Comparison of ENCODE assay signal across 8 cellular contexts in genomic region chr9:134641989-134642384, GRCh38. TPM values are rescaled to one million over a fixed set of nuclear protein-coding genes. Genes with fewer than 3 reads are reported as not detected.
A peak's percentile ranks its signal among the peaks of the same experiment; 100 is the strongest.
DNase-seq lines count a peak whose midpoint lies in the region; ATAC-seq and TF ChIP-seq lines count a peak whose summit lies in the region.

No MANE protein-coding gene starts in this region.

- peaks cover 88% of the 10 kb centered on the region for H3K79me2 ChIP-seq in smooth muscle cell (ENCODE audit: low read depth)

- intact Hi-C loops in CD4-positive, alpha-beta memory T cell (cut with micrococcal nuclease) = no loop called here

- H3K27ac ChIP-seq in HEK293 (ENCODE audit: extremely low read depth, low read depth, low read length) = no peak overlapping the region
- H3K27ac ChIP-seq in adipose tissue (ENCODE audit: low read depth, low read length) = peak overlapping the region; percentile 22
- H3K27ac ChIP-seq in iPS-20b (ENCODE audit: low read length) = no peak overlapping the region
- H3K27ac ChIP-seq in smooth muscle cell (ENCODE audit: low read depth) = peak overlapping the region; percentile 91
- H3K27ac ChIP-seq in CD4-positive, alpha-beta memory T cell (ENCODE audit: low read depth, low read length) = no peak overlapping the region

- CTCF ChIA-PET in HEK293 (lab: Yijun Ruan, JAX) = interaction anchor here (0.6 to 2.0 kb wide), 6 partner anchors 14 to 552 kb away, joined by 3 to 17 read pairs (median 4); no protein-coding TSS in a partner anchor
- CTCF ChIA-PET in CD4-positive, alpha-beta memory T cell (lab: Charles Lee; ENCODE audit: partially characterized antibody) = no interaction called here

- H3K27ac Mint-ChIP-seq in CD4-positive, alpha-beta memory T cell = no peak overlapping the region

- no peaks in the 10 kb centered on the region for H3K4me1 Mint-ChIP-seq in CD4-positive, alpha-beta memory T cell

- H3K36me3 ChIP-seq in HEK293 (ENCODE audit: control insufficient read depth in 2 of 2, insufficient read depth in 1 of 2, low read length in 2 of 2) (no peaks in the 10 kb centered on the region), iPS-20b (ENCODE audit: insufficient read depth, low read depth, low read length) (no peaks in the 10 kb centered on the region), smooth muscle cell (ENCODE audit: low read depth) (no peaks in the 10 kb centered on the region)
- H3K36me3 ChIP-seq in CD4-positive, alpha-beta memory T cell (ENCODE audit: insufficient read depth, low read length) = no peaks in the 10 kb centered on the region

- H3K27me3 Mint-ChIP-seq in CD4-positive, alpha-beta memory T cell = peaks cover 9 to 11% of the 10 kb centered on the region in 2 donors

- peaks cover 50% of the 10 kb centered on the region for H4K20me1 ChIP-seq in smooth muscle cell (ENCODE audit: low read depth)

- peak overlapping the region; percentile 54 for H3K4me3 ChIP-seq in HEK293 (ENCODE audit: low read depth, low read length)
- peak overlapping the region; percentile 61; the same call in 1 of the 2 replicates for H3K4me3 ChIP-seq in iPS-20b (ENCODE audit: low read length)
- peak overlapping the region; percentile 97 for H3K4me3 ChIP-seq in smooth muscle cell
- H3K4me3 ChIP-seq in CD4-positive, alpha-beta memory T cell (ENCODE audit: low read length in 2 of 2) = no peak overlapping the region

- no peaks in the 10 kb centered on the region for H3K36me3 Mint-ChIP-seq in CD4-positive, alpha-beta memory T cell

- DNase-seq in smooth muscle cell (lab: John Stamatoyannopoulos, UW; ENCODE audit: unreplicated experiment) (no peak), left lobe of liver (ENCODE audit: low spot score) (no peak), SIG-M5 (lab: John Stamatoyannopoulos, UW) (no peak)
- DNase-seq in CD4-positive, alpha-beta memory T cell = no peak

- H2AFZ ChIP-seq in smooth muscle cell (ENCODE audit: low read depth) = no peak overlapping the region

- H3K27me3 ChIP-seq in iPS-20b (ENCODE audit: insufficient read depth, low read length) = peaks cover 17% of the 10 kb centered on the region
- no peaks in the 10 kb centered on the region for H3K27me3 ChIP-seq in smooth muscle cell (ENCODE audit: low read depth)
- no peaks in the 10 kb centered on the region for H3K27me3 ChIP-seq in CD4-positive, alpha-beta memory T cell (ENCODE audit: insufficient read depth, low read length)

- no peaks in the 10 kb centered on the region for H3K9me3 ChIP-seq in HEK293 (ENCODE audit: control insufficient read depth, insufficient read depth, low read depth, low read length)
- no peaks in the 10 kb centered on the region for H3K9me3 ChIP-seq in iPS-20b (ENCODE audit: insufficient read depth, low read depth, low read length)
- no peaks in the 10 kb centered on the region for H3K9me3 ChIP-seq in smooth muscle cell (replicated peaks; ENCODE audit: low read depth)
- no peaks in the 10 kb centered on the region for H3K9me3 ChIP-seq in CD4-positive, alpha-beta memory T cell (ENCODE audit: control insufficient read depth in 1 of 2, low read length in 2 of 2)

- POLR2A ChIA-PET in HEK293 (lab: Yijun Ruan, JAX) = interaction anchor here (0.8 to 1.2 kb wide), 3 partner anchors 61 to 193 kb away, joined by 3 to 6 read pairs (median 3); no protein-coding TSS in a partner anchor
- POLR2A ChIA-PET in CD4-positive, alpha-beta memory T cell (lab: Charles Lee; ENCODE audit: partially characterized antibody) = no interaction called here

- H3K4me2 ChIP-seq in smooth muscle cell = peak overlapping the region; percentile 98

- H3F3A ChIP-seq in smooth muscle cell (ENCODE audit: low read depth) = peaks cover 44% of the 10 kb centered on the region

- WGBS in adipose tissue, 3 donors = 0% methylated on average over 39 to 59 of the region's 59 CpGs
- 0% methylated on average over 16 of the region's 59 CpGs for WGBS in smooth muscle cell (ENCODE audit: low lambda C conversion rate)

- H3K4me1 ChIP-seq in HEK293 (ENCODE audit: control insufficient read depth, insufficient read depth, low read length) = no peaks in the 10 kb centered on the region; the same call in 1 of the 2 replicates
- peaks cover 7% of the 10 kb centered on the region; the same call in 1 of the 2 replicates for H3K4me1 ChIP-seq in iPS-20b (ENCODE audit: insufficient read depth, low read length)
- H3K4me1 ChIP-seq in smooth muscle cell (ENCODE audit: low read depth) = peaks cover 27% of the 10 kb centered on the region
- H3K4me1 ChIP-seq in CD4-positive, alpha-beta memory T cell (ENCODE audit: insufficient read depth, low read length) = no peaks in the 10 kb centered on the region

- no peak for TF ChIP-seq CTCF in HEK293 (tag by site-specific recombination; IDR thresholded peaks at IDR 0.05)
- no peak for TF ChIP-seq CTCF in smooth muscle cell (IDR thresholded peaks at IDR 0.05; ENCODE audit: borderline replicate concordance, insufficient read depth, poor library complexity, severe bottlenecking)

- H3K9ac ChIP-seq in iPS-20b (ENCODE audit: low read depth, low read length) = no peak overlapping the region
- H3K9ac ChIP-seq in smooth muscle cell (ENCODE audit: low read depth) = peak overlapping the region; percentile 96

- H3K4me3 Mint-ChIP-seq in CD4-positive, alpha-beta memory T cell = no peak overlapping the region

- ATAC-seq in HG03521 (IDR thresholded peaks at IDR 0.05; ENCODE audit: unreplicated experiment) = no peak
- no peak for ATAC-seq in left lobe of liver

- no peaks in the 10 kb centered on the region for H3K9me3 Mint-ChIP-seq in CD4-positive, alpha-beta memory T cell

TF ChIP-seq in HEK293, 187 proteins besides CTCF, POLR2A, EP300 and RAD21 (continues in another document):
- TF ChIP-seq PRDM10 (tag by site-specific recombination; IDR thresholded peaks at IDR 0.05) (peak; percentile 7; the same call in 1 of the 2 replicates), ZBTB10 (tag by site-specific recombination; IDR thresholded peaks at IDR 0.05) (no peak), PBX3 (CRISPR knock-in tag; IDR thresholded peaks at IDR 0.05) (0 out of 2 replicates have a peak, but pooled peaks have one; percentile 19), ZNF571 (tag by site-specific recombination; IDR thresholded peaks at IDR 0.05) (no peak)

RNA-seq across cellular contexts. Expression of gene COL5A1, which starts 0.4 kb away (rescaled TPM):
- polyA plus RNA-seq in adipose tissue = 10 to 100 TPM in 2 of 3 donors, 1 to 10 TPM in 1; 7.0 to 53.3 (median 28.0) TPM
- 1,084 and 1,167 TPM in 2 replicates for total RNA-seq in smooth muscle cell
- 1,100 and 1,443 TPM in 2 replicates for polyA plus RNA-seq in smooth muscle cell
- total RNA-seq in CD4-positive, alpha-beta memory T cell = 1 to 10 TPM; 1.5 to 1.6 TPM
- polyA plus RNA-seq in CD4-positive, alpha-beta memory T cell = under 1 TPM in 1 of 2 donors, not detected in 1; 0.36 TPM
- 2.8 TPM for total RNA-seq in left lobe of liver

Comparison
In these comparisons a context has a peak if more than half of its experiments do, and no peak if none do; other contexts are left out.
1. H3K27ac ChIP-seq: peak in adipose tissue (single experiment) and smooth muscle cell (single experiment); none in HEK293 (single experiment), iPS-20b (single experiment) and CD4-positive, alpha-beta memory T cell (single experiment).
2. H3K4me3 ChIP-seq: peak in HEK293 (single experiment), iPS-20b (single experiment) and smooth muscle cell (single experiment); none in CD4-positive, alpha-beta memory T cell (0 of 2).
3. RNA of gene COL5A1, which starts 0.4 kb away (total RNA-seq): 1,084 to 1,167 TPM in smooth muscle cell; 2.8 TPM in left lobe of liver (single experiment) and 1.5 to 1.6 TPM in CD4-positive, alpha-beta memory T cell; every median in the first group is over 100 times any median in the second.